In genomic region chr19:15464394-15465385, GRCh38 we compare ENCODE assay signal across 8 cellular contexts. TPM values are rescaled to one million over a fixed set of nuclear protein-coding genes. Genes with fewer than 3 reads are reported as not detected.
A peak's percentile ranks its signal among the peaks of the same experiment; 100 is the strongest.
DNase-seq lines count a peak whose midpoint lies in the region; ATAC-seq and TF ChIP-seq lines count a peak whose summit lies in the region.

Gene RASAL3, minus strand, starts transcription at chr19:15464544. Its CDS starts 186 bp downstream, at chr19:15464358.

- no peak within 1 kb of the TSS for H2BK120ac ChIP-seq in trophoblast cell (ENCODE audit: insufficient read depth, low read length, poor library complexity)

- no peak within 1 kb of the TSS for H3K9ac ChIP-seq in trophoblast cell (ENCODE audit: low read length)

- H3K4ac ChIP-seq in trophoblast cell (ENCODE audit: low read depth, low read length) = no peak within 1 kb of the TSS

- H3K9me3 ChIP-seq in muscle layer of duodenum (ENCODE audit: control insufficient read depth in 1 of 2, low read length in 2 of 2) = no peaks in the 10 kb centered on the region
- H3K9me3 ChIP-seq in thyroid gland = no peaks in the 10 kb centered on the region
- peaks cover 9% of the 10 kb centered on the region for H3K9me3 ChIP-seq in trophoblast cell (ENCODE audit: insufficient read depth, low read depth, low read length)

- H3K4me1 ChIP-seq in muscle layer of duodenum (ENCODE audit: control insufficient read depth in 1 of 2, insufficient read depth in 2 of 2, low read length in 2 of 2) (peaks cover 0 to 4% of the 10 kb centered on the region in 2 donors), thyroid gland (peaks cover 0 to 5% of the 10 kb centered on the region in 2 donors), trophoblast cell (ENCODE audit: control insufficient read depth in 1 of 2, insufficient read depth in 2 of 2, low read length in 2 of 2) (no peaks in the 10 kb centered on the region)

- H3K27ac ChIP-seq in muscle layer of duodenum (ENCODE audit: low read length) = no peak within 1 kb of the TSS
- peak within 1 kb of the TSS in 2 of 3 donors; percentile 27 to 47 for H3K27ac ChIP-seq in thyroid gland
- H3K27ac ChIP-seq in trophoblast cell (ENCODE audit: low read depth, low read length) = no peak within 1 kb of the TSS

- no peak within 1 kb of the TSS for H3K14ac ChIP-seq in trophoblast cell (ENCODE audit: low read length)

- no peak within 1 kb of the TSS for H2BK12ac ChIP-seq in trophoblast cell (ENCODE audit: low read length)

- no peaks in the 10 kb centered on the region for H3K27me3 Mint-ChIP-seq in activated naive CD8-positive, alpha-beta T cell

- H4K8ac ChIP-seq in trophoblast cell (ENCODE audit: low read depth, low read length) = no peak within 1 kb of the TSS

- no peak within 1 kb of the TSS for H2AFZ ChIP-seq in trophoblast cell (ENCODE audit: insufficient read depth, low read length, poor library complexity)

- H3K36me3 ChIP-seq in muscle layer of duodenum (ENCODE audit: control insufficient read depth in 1 of 2, insufficient read depth in 2 of 2, low read length in 2 of 2) (no peaks in the 10 kb centered on the region), thyroid gland (no peaks in the 10 kb centered on the region), trophoblast cell (ENCODE audit: control insufficient read depth in 1 of 2, insufficient read depth in 2 of 2, low read length in 2 of 2) (no peaks in the 10 kb centered on the region)

- H3K79me1 ChIP-seq in trophoblast cell (ENCODE audit: low read length) = no peaks in the 10 kb centered on the region

- no peak within 1 kb of the TSS for H3K23ac ChIP-seq in trophoblast cell (ENCODE audit: low read length)

- no peaks in the 10 kb centered on the region for H3K9me3 Mint-ChIP-seq in activated naive CD8-positive, alpha-beta T cell (ENCODE audit: low read depth)

- no peak within 1 kb of the TSS for H3K4me2 ChIP-seq in trophoblast cell (ENCODE audit: low read length)

- TF ChIP-seq POLR2A in thyroid gland (IDR thresholded peaks at IDR 0.05) = no peak

- WGBS in thyroid gland, 2 donors = 31 to 39% methylated on average over 17 of the region's 17 CpGs
- no CpG with 5 or more reads among the region's 17 CpGs for WGBS in trophoblast cell (ENCODE audit: extremely low coverage, insufficient coverage, insufficient read length)

- no peak within 1 kb of the TSS for H2AK5ac ChIP-seq in trophoblast cell (ENCODE audit: low read length)

- no peak within 1 kb of the TSS for H4K91ac ChIP-seq in trophoblast cell (ENCODE audit: low read depth, low read length)

- peaks cover 10% of the 10 kb centered on the region for H3K27me3 ChIP-seq in muscle layer of duodenum (ENCODE audit: low read depth, low read length)
- peaks cover 7% of the 10 kb centered on the region for H3K27me3 ChIP-seq in thyroid gland
- peaks cover 20% of the 10 kb centered on the region for H3K27me3 ChIP-seq in trophoblast cell (ENCODE audit: insufficient read depth, low read length)

- peak within 1 kb of the TSS; percentile 12 to 47 for H3K4me3 ChIP-seq in muscle layer of duodenum (ENCODE audit: low read depth in 1 of 2, low read length in 2 of 2)
- peak within 1 kb of the TSS in 1 of 3 donors; percentile 10 for H3K4me3 ChIP-seq in thyroid gland (replicated peaks in 1 of 3)
- H3K4me3 ChIP-seq in trophoblast cell (ENCODE audit: low read depth, low read length) = no peak within 1 kb of the TSS

- DNase-seq in T follicular helper cell (ENCODE audit: low read depth) (peak; percentile 39), thyroid gland (no peak), glomerular visceral epithelial cell (ENCODE audit: extremely low spot score) (no peak), trophoblast cell (no peak), DMS53 treated with DMSO at 0.1 percent for 48 hours (lab: John Stamatoyannopoulos, UW; ENCODE audit: unreplicated experiment) (no peak)

- H2BK5ac ChIP-seq in trophoblast cell (ENCODE audit: low read depth, low read length, poor library complexity) = no peak within 1 kb of the TSS

- ATAC-seq in GM21367 (IDR thresholded peaks at IDR 0.05; ENCODE audit: unreplicated experiment) = peak; percentile 44

- H3K79me2 ChIP-seq in trophoblast cell (ENCODE audit: control insufficient read depth, insufficient read depth, low read length, poor library complexity) = no peaks in the 10 kb centered on the region

- H3K18ac ChIP-seq in trophoblast cell (ENCODE audit: low read length) = no peak within 1 kb of the TSS

- peak within 1 kb of the TSS; percentile 95 for H3K27ac Mint-ChIP-seq in activated naive CD8-positive, alpha-beta T cell

- TF ChIP-seq CTCF in thyroid gland (IDR thresholded peaks at IDR 0.05) = no peak

- peaks cover 70% of the 10 kb centered on the region for H3K4me1 Mint-ChIP-seq in activated naive CD8-positive, alpha-beta T cell (ENCODE audit: low read depth)

- intact Hi-C loops in thyroid gland (cut with DNase I) = no loop called here

- peaks cover 4% of the 10 kb centered on the region for H3K36me3 Mint-ChIP-seq in activated naive CD8-positive, alpha-beta T cell

- peak within 1 kb of the TSS; percentile 94 for H3K4me3 Mint-ChIP-seq in activated naive CD8-positive, alpha-beta T cell

- no peak within 1 kb of the TSS for H4K12ac ChIP-seq in trophoblast cell (ENCODE audit: low read depth, low read length)

RNA-seq across cellular contexts. Expression of gene RASAL3, which starts in this region (rescaled TPM):
- total RNA-seq in thyroid gland = 1 to 10 TPM; 2.6 to 4.4 (median 3.7) TPM
- 0.01 TPM in 1 of 2 replicates, not detected in the other for polyA plus RNA-seq in trophoblast cell (2013)

Comparison
In these comparisons a context has a peak if more than half of its experiments do, and no peak if none do; other contexts are left out.
1. H3K27ac ChIP-seq: peak in thyroid gland (2 of 3); none in muscle layer of duodenum (single experiment) and trophoblast cell (single experiment).